Comparison of ENCODE assay signal across 17 cellular contexts in the genomic region with DNA sequence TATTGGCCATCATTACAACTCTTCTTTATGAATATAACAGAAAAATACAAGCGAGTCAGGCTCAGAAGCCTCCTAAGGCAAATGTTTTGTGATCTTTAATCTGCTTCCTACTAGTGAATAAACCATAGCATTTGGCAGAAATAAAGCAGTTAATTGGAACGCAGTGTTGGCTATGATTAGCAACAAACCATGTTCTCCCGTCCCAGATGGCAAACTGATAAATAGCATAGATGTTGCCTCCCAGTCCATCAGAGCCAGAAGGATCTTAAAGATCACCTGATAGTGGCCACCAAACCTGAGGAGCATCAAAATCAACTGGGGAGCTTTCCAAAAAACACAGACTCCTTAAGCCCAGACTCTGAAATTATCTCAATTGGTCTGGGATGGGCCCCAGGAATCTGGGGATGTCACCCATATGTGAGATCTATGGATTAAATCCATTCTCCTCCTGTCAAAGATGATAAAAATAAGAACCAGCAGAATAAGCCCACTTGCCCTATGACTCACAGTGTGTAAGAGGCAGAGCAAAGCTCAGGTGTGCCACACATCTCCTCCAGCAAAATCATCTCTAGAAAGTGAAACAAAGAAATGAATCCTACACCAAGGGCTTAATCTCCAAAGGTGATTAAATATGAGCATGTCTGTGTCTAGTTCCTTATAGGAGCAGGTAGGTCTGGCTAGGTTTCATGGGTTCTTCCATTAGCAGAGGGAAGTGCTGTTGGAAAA.
"Had no signal": no experiment of that assay in that cellular context is flagged by ENCODE, and none has a peak within 500 bp of the region (broad histone marks: within the 10 kb centered on the region; RNA-seq: fewer than 3 reads in every experiment).

No MANE protein-coding gene starts in this region.

- H3K36me3 Mint-ChIP-seq: activated naive CD4-positive, alpha-beta T cell treated with anti-CD3 and anti-CD28 coated beads, Interleukin-2, amount 50 U/mL, for 72 hours; naive thymus-derived CD8-positive, alpha-beta T cell; type B pancreatic cell had no signal

- H3K27me3 Mint-ChIP-seq: type B pancreatic cell had no signal

- H3K4me1 ChIP-seq: pancreas had no signal

- ATAC-seq: activated T-cell treated with anti-CD3 and anti-CD28 coated beads, Interleukin-2, amount 50 U/mL, for 72 hours; naive thymus-derived CD8-positive, alpha-beta T cell; pancreas had no signal

- H3K4me1 Mint-ChIP-seq: activated CD4-positive, alpha-beta T cell treated with anti-CD3 and anti-CD28 coated beads, Interleukin-2, amount 10 ng/mL, durations not matched to agents 24 days and 14 days; naive thymus-derived CD8-positive, alpha-beta T cell had no signal

- H3K9me3 ChIP-seq: pancreas, right lobe of liver, stomach had no signal

- H3K27ac ChIP-seq: pancreas, right lobe of liver, stomach had no signal

- H3K27ac Mint-ChIP-seq: activated CD4-positive, alpha-beta T cell treated with anti-CD3 and anti-CD28 coated beads, Interleukin-2, amount 10 ng/mL, durations not matched to agents 24 days and 14 days; activated naive CD4-positive, alpha-beta T cell treated with anti-CD3 and anti-CD28 coated beads, Interleukin-2, amount 50 U/mL, for 72 hours; activated T-cell treated with anti-CD3 and anti-CD28 coated beads, Interleukin-2, amount 50 U/mL, for 72 hours; naive thymus-derived CD8-positive, alpha-beta T cell; type B pancreatic cell had no signal

- H3K36me3 ChIP-seq: pancreas, stomach had no signal

- H3K4me3 Mint-ChIP-seq: activated CD4-positive, alpha-beta T cell treated with anti-CD3 and anti-CD28 coated beads, Interleukin-2, amount 10 ng/mL, durations not matched to agents 24 days and 14 days; activated T-cell treated with anti-CD3 and anti-CD28 coated beads, Interleukin-2, amount 50 U/mL, for 72 hours; naive thymus-derived CD8-positive, alpha-beta T cell; type B pancreatic cell had no signal

- H3K27me3 ChIP-seq: dorsolateral prefrontal cortex, pancreas, right lobe of liver, stomach had no signal

- H3K9me3 Mint-ChIP-seq: activated CD4-positive, alpha-beta T cell treated with anti-CD3 and anti-CD28 coated beads, Interleukin-2, amount 10 ng/mL, durations not matched to agents 24 days and 14 days; type B pancreatic cell had no signal

- H3K4me3 ChIP-seq: dorsolateral prefrontal cortex, pancreas, right lobe of liver, stomach had no signal

- DNase-seq: activated CD4-positive, alpha-beta T cell treated with anti-CD3 and anti-CD28 coated beads, Interleukin-2, amount 10 ng/mL, durations not matched to agents 24 days and 14 days; activated CD8-positive, alpha-beta memory T cell treated with anti-CD3 and anti-CD28 coated beads, Interleukin-2, amount 50 U/mL, for 4 hours; activated gamma-delta T cell treated with Interleukin-2 at 50 U/mL for 16 hours; activated T-cell treated with anti-CD3 and anti-CD28 coated beads, Interleukin-2, amount 50 U/mL, for 72 hours; dorsolateral prefrontal cortex; mesenchymal stem cell; naive thymus-derived CD8-positive, alpha-beta T cell; pancreas; right lobe of liver; small intestine; stimulated activated CD4-positive, alpha-beta T cell treated with anti-CD3 and anti-CD28 coated beads, Interleukin-15, amount 100 ng/mL, for 24 hours; stimulated activated CD4-positive, alpha-beta T cell treated with anti-CD3 and anti-CD28 coated beads, Interleukin-4, amount 100 ng/mL, for 1 hour; stomach; T-helper 1 cell; T-helper 9 cell had no signal
